8 cellular contexts compared by ENCODE assay signal in genomic region chr18:46148810-46149209, GRCh38. TPM values are rescaled to one million over a fixed set of nuclear protein-coding genes. Genes with fewer than 3 reads are reported as not detected.
DNase-seq lines count a peak whose midpoint lies in the region; ATAC-seq, FAIRE-seq and TF ChIP-seq lines count a peak whose summit lies in the region.

No MANE protein-coding gene starts in this region.

- no peak overlapping the region for H3K27ac ChIP-seq in pancreas

- H3K36me3 ChIP-seq in NT2/D1 (ENCODE audit: insufficient read depth, insufficient read length, low read length) = no peaks in the 10 kb centered on the region
- H3K36me3 ChIP-seq in pancreas = no peaks in the 10 kb centered on the region

- no peak overlapping the region for H3K4me3 ChIP-seq in NT2/D1 (ENCODE audit: insufficient read length, low read depth)
- H3K4me3 ChIP-seq in pancreas = no peak overlapping the region

- no peak overlapping the region for H3K4me3 Mint-ChIP-seq in activated T-helper 1 cell treated with anti-CD3 and anti-CD28 coated beads, Interleukin-12 subunit alpha, Interleukin-12 subunit beta, Interleukin-2, Interleukin-4 antibody, amounts not matched to agents 30 ng/mL and 10 ng/mL and 1 ng/mL, durations not matched to agents 14 hours and 24 hours and 36 hours

- H3K36me3 Mint-ChIP-seq in activated T-helper 1 cell treated with anti-CD3 and anti-CD28 coated beads, Interleukin-12 subunit alpha, Interleukin-12 subunit beta, Interleukin-2, Interleukin-4 antibody, amounts not matched to agents 30 ng/mL and 10 ng/mL and 1 ng/mL, durations not matched to agents 14 hours and 24 hours and 36 hours (ENCODE audit: low read depth) = no peaks in the 10 kb centered on the region

- peak overlapping the region; percentile 7 for H3K27ac Mint-ChIP-seq in activated T-helper 1 cell treated with anti-CD3 and anti-CD28 coated beads, Interleukin-12 subunit alpha, Interleukin-12 subunit beta, Interleukin-2, Interleukin-4 antibody, amounts not matched to agents 30 ng/mL and 10 ng/mL and 1 ng/mL, durations not matched to agents 14 hours and 24 hours and 36 hours

- H3K27me3 Mint-ChIP-seq in activated T-helper 1 cell treated with anti-CD3 and anti-CD28 coated beads, Interleukin-12 subunit alpha, Interleukin-12 subunit beta, Interleukin-2, Interleukin-4 antibody, amounts not matched to agents 30 ng/mL and 10 ng/mL and 1 ng/mL, durations not matched to agents 14 hours and 24 hours and 36 hours (ENCODE audit: insufficient read depth) = peaks cover 2% of the 10 kb centered on the region

- 6% methylated on average over 2 of the region's 2 CpGs for WGBS in pancreas, 2 donors

- H3K27me3 ChIP-seq in NT2/D1 (ENCODE audit: insufficient read depth, insufficient read length) (no peaks in the 10 kb centered on the region), pancreas (no peaks in the 10 kb centered on the region)

- peak in 3 of 4 donors; percentile 73 to 79 (median 77) for ATAC-seq in pancreas
- ATAC-seq in HG02798 (IDR thresholded peaks at IDR 0.05; ENCODE audit: poor library complexity, unreplicated experiment) = no peak
- ATAC-seq in HG03135 (IDR thresholded peaks at IDR 0.05; ENCODE audit: unreplicated experiment) = no peak

- no peaks in the 10 kb centered on the region for H3K9me3 ChIP-seq in NT2/D1 (ENCODE audit: insufficient read depth, low read length)
- no peaks in the 10 kb centered on the region for H3K9me3 ChIP-seq in pancreas

- intact Hi-C loops in activated T-helper 1 cell treated with anti-CD3 and anti-CD28 coated beads, Interleukin-12 subunit alpha, Interleukin-12 subunit beta, Interleukin-2, Interleukin-4 antibody, amounts not matched to agents 30 ng/mL and 10 ng/mL and 1 ng/mL, durations not matched to agents 14 hours and 24 hours and 36 hours (cut with micrococcal nuclease) = loop anchor here (1.0 kb wide), 4 partner anchors 24 to 509 kb away; no protein-coding TSS in a partner anchor
- intact Hi-C loops in pancreas (cut with DNase I) = no loop called here

- H3K9me3 Mint-ChIP-seq in activated T-helper 1 cell treated with anti-CD3 and anti-CD28 coated beads, Interleukin-12 subunit alpha, Interleukin-12 subunit beta, Interleukin-2, Interleukin-4 antibody, amounts not matched to agents 30 ng/mL and 10 ng/mL and 1 ng/mL, durations not matched to agents 14 hours and 24 hours and 36 hours = no peaks in the 10 kb centered on the region

- H3K4me1 ChIP-seq in NT2/D1 (ENCODE audit: insufficient read depth, insufficient read length) = peaks cover 10% of the 10 kb centered on the region
- no peaks in the 10 kb centered on the region for H3K4me1 ChIP-seq in pancreas

- peaks cover 30% of the 10 kb centered on the region for H3K4me1 Mint-ChIP-seq in activated T-helper 1 cell treated with anti-CD3 and anti-CD28 coated beads, Interleukin-12 subunit alpha, Interleukin-12 subunit beta, Interleukin-2, Interleukin-4 antibody, amounts not matched to agents 30 ng/mL and 10 ng/mL and 1 ng/mL, durations not matched to agents 14 hours and 24 hours and 36 hours (ENCODE audit: low read depth)

- DNase-seq in DMS153 (lab: John Stamatoyannopoulos, UW) (peak; percentile 8), HT-29 (ENCODE audit: low spot score) (peak; percentile 73), NT2/D1 (ENCODE audit: low read depth, low spot score) (peak; percentile 68), foreskin melanocyte (peak; percentile 73), pancreas (peak in 2 of 6 donors; percentile 4 to 40)
- peak; percentile 38 for DNase-seq in activated T-helper 1 cell treated with anti-CD3 and anti-CD28 coated beads, Interleukin-12 subunit alpha, Interleukin-12 subunit beta, Interleukin-2, Interleukin-4 antibody, amounts not matched to agents 30 ng/mL and 10 ng/mL and 1 ng/mL, durations not matched to agents 14 hours and 24 hours and 36 hours (ENCODE audit: low spot score)

- peak; percentile 35 to 68 (median 54) for TF ChIP-seq CTCF in pancreas (IDR thresholded peaks at IDR 0.05)

- no peak overlapping the region for H3K9ac ChIP-seq in NT2/D1 (ENCODE audit: insufficient read length, low read depth)

- peak; percentile 45 for FAIRE-seq in pancreas (lab: Jason Lieb, UNC)

RNA-seq across cellular contexts. Expression of gene HAUS1, which starts 44.6 kb away (rescaled TPM):
- 21.3 and 25.4 TPM in 2 replicates for total RNA-seq in HT-29 (2014; rRNA removed; shearing (Covaris generic))
- 41.8 and 42.1 TPM in 2 replicates for total RNA-seq in activated T-helper 1 cell treated with anti-CD3 and anti-CD28 coated beads, Interleukin-12 subunit alpha, Interleukin-12 subunit beta, Interleukin-2, Interleukin-4 antibody, amounts not matched to agents 30 ng/mL and 10 ng/mL and 1 ng/mL, durations not matched to agents 14 hours and 24 hours and 36 hours
- total RNA-seq in pancreas = 1 to 10 TPM; 4.6 to 10.0 (median 7.6) TPM
- polyA plus RNA-seq in pancreas = 10 to 100 TPM in 1 of 2 donors, 1 to 10 TPM in 1; 9.6 to 10.9 TPM

RNA-seq across cellular contexts. Expression of gene ATP5F1A, which starts 50.7 kb away (rescaled TPM):
- total RNA-seq in HT-29 (2014; rRNA removed; shearing (Covaris generic)) = 240 and 262 TPM in 2 replicates
- 412 and 420 TPM in 2 replicates for total RNA-seq in activated T-helper 1 cell treated with anti-CD3 and anti-CD28 coated beads, Interleukin-12 subunit alpha, Interleukin-12 subunit beta, Interleukin-2, Interleukin-4 antibody, amounts not matched to agents 30 ng/mL and 10 ng/mL and 1 ng/mL, durations not matched to agents 14 hours and 24 hours and 36 hours
- 100 to 1,000 TPM; 152 to 223 (median 203) TPM for total RNA-seq in pancreas
- 100 to 1,000 TPM in 1 of 2 donors, 10 to 100 TPM in 1; 89.3 to 197 TPM for polyA plus RNA-seq in pancreas

Comparison
In these comparisons a context has a peak if more than half of its experiments do, and no peak if none do; other contexts are left out.
1. ATAC-seq: peak in pancreas (3 of 4); none in HG02798 (single experiment) and HG03135 (single experiment).